20 cellular contexts compared by ENCODE assay signal in genomic region chr3:24263069-24263668, GRCh38.
"Had no signal": no experiment of that assay in that cellular context is flagged by ENCODE, and none has a peak within 500 bp of the region (broad histone marks: within the 10 kb centered on the region; RNA-seq: fewer than 3 reads in every experiment).

No MANE protein-coding gene starts in this region.

- ATAC-seq: activated CD4-positive, alpha-beta T cell treated with anti-CD3 and anti-CD28 coated beads for 36 hours; activated T-cell treated with anti-CD3 and anti-CD28 coated beads, Interleukin-2, amount 50 U/mL, for 72 hours; foreskin keratinocyte; left colon; mucosa of descending colon; naive thymus-derived CD8-positive, alpha-beta T cell; right cardiac atrium; stimulated activated memory B cell treated with anti-CD40 and anti-IgM and Interleukin-4, amounts not matched to agents 10 μg/mL and 1 μg/mL and 100 μg/mL, for 72 hours had no signal

- H3K9me3 ChIP-seq: esophagus squamous epithelium, mucosa of descending colon, neutrophil, spleen, tibial artery, vagina had no signal

- H3K27ac ChIP-seq: cardiac muscle cell, esophagus squamous epithelium, foreskin keratinocyte, neutrophil, spleen, vagina, WERI-Rb-1 had no signal

- H3K4me1 Mint-ChIP-seq: activated CD4-positive, alpha-beta memory T cell treated with anti-CD3 and anti-CD28 coated beads, Interleukin-2, amount 10 ng/mL, durations not matched to agents 7 days and 5 days; activated CD4-positive, alpha-beta T cell treated with anti-CD3 and anti-CD28 coated beads for 36 hours; activated naive CD8-positive, alpha-beta T cell treated with anti-CD3 and anti-CD28 coated beads, Interleukin-2, amount 10 ng/mL, durations not matched to agents 7 days and 5 days; naive thymus-derived CD8-positive, alpha-beta T cell; stimulated activated memory B cell treated with anti-CD40 and anti-IgM and Interleukin-4, amounts not matched to agents 10 μg/mL and 1 μg/mL and 100 μg/mL, for 72 hours had no signal

- H3K36me3 Mint-ChIP-seq: activated naive CD8-positive, alpha-beta T cell treated with anti-CD3 and anti-CD28 coated beads, Interleukin-2, amount 10 ng/mL, durations not matched to agents 7 days and 5 days; naive thymus-derived CD8-positive, alpha-beta T cell; stimulated activated memory B cell treated with anti-CD40 and anti-IgM and Interleukin-4, amounts not matched to agents 10 μg/mL and 1 μg/mL and 100 μg/mL, for 72 hours had no signal

- H3K36me3 ChIP-seq: cardiac muscle cell, esophagus squamous epithelium, neutrophil, spleen, tibial artery, vagina, WERI-Rb-1 had no signal

- H3K27ac Mint-ChIP-seq: activated CD4-positive, alpha-beta memory T cell treated with anti-CD3 and anti-CD28 coated beads, Interleukin-2, amount 10 ng/mL, durations not matched to agents 7 days and 5 days; activated CD4-positive, alpha-beta T cell treated with anti-CD3 and anti-CD28 coated beads for 36 hours; activated naive CD8-positive, alpha-beta T cell treated with anti-CD3 and anti-CD28 coated beads, Interleukin-2, amount 10 ng/mL, durations not matched to agents 7 days and 5 days; activated T-cell treated with anti-CD3 and anti-CD28 coated beads, Interleukin-2, amount 50 U/mL, for 72 hours; naive thymus-derived CD8-positive, alpha-beta T cell; stimulated activated memory B cell treated with anti-CD40 and anti-IgM and Interleukin-4, amounts not matched to agents 10 μg/mL and 1 μg/mL and 100 μg/mL, for 72 hours had no signal

- H3K4me3 Mint-ChIP-seq: activated CD4-positive, alpha-beta memory T cell treated with anti-CD3 and anti-CD28 coated beads, Interleukin-2, amount 10 ng/mL, durations not matched to agents 7 days and 5 days; activated CD4-positive, alpha-beta T cell treated with anti-CD3 and anti-CD28 coated beads for 36 hours; activated naive CD8-positive, alpha-beta T cell treated with anti-CD3 and anti-CD28 coated beads, Interleukin-2, amount 10 ng/mL, durations not matched to agents 7 days and 5 days; activated T-cell treated with anti-CD3 and anti-CD28 coated beads, Interleukin-2, amount 50 U/mL, for 72 hours; naive thymus-derived CD8-positive, alpha-beta T cell; stimulated activated memory B cell treated with anti-CD40 and anti-IgM and Interleukin-4, amounts not matched to agents 10 μg/mL and 1 μg/mL and 100 μg/mL, for 72 hours had no signal

- H3K27me3 ChIP-seq: cardiac muscle cell, esophagus squamous epithelium, foreskin keratinocyte, neutrophil, spleen, tibial artery, vagina had no signal

- DNase-seq: activated CD4-positive, alpha-beta memory T cell treated with anti-CD3 and anti-CD28 coated beads, Interleukin-2, amount 10 ng/mL, durations not matched to agents 7 days and 5 days; activated CD4-positive, alpha-beta T cell treated with anti-CD3 and anti-CD28 coated beads for 36 hours; activated naive CD8-positive, alpha-beta T cell treated with anti-CD3 and anti-CD28 coated beads, Interleukin-2, amount 10 ng/mL, durations not matched to agents 7 days and 5 days; activated T-cell treated with anti-CD3 and anti-CD28 coated beads, Interleukin-2, amount 50 U/mL, for 72 hours; esophagus squamous epithelium; foreskin keratinocyte; head of caudate nucleus; left colon; mucosa of descending colon; naive thymus-derived CD8-positive, alpha-beta T cell; posterior cingulate gyrus; right cardiac atrium; spleen; stimulated activated CD4-positive, alpha-beta T cell treated with anti-CD3 and anti-CD28 coated beads, Interleukin-1b, Interleukin-23, amount 100 ng/mL, for 48 hours; tibial artery; WERI-Rb-1 had no signal

- H3K9me3 Mint-ChIP-seq: activated CD4-positive, alpha-beta memory T cell treated with anti-CD3 and anti-CD28 coated beads, Interleukin-2, amount 10 ng/mL, durations not matched to agents 7 days and 5 days; activated naive CD8-positive, alpha-beta T cell treated with anti-CD3 and anti-CD28 coated beads, Interleukin-2, amount 10 ng/mL, durations not matched to agents 7 days and 5 days; activated T-cell treated with anti-CD3 and anti-CD28 coated beads, Interleukin-2, amount 50 U/mL, for 72 hours had no signal

- H3K4me1 ChIP-seq: foreskin keratinocyte, spleen, vagina had no signal

- H3K4me3 ChIP-seq: cardiac muscle cell, esophagus squamous epithelium, mucosa of descending colon, spleen, tibial artery, vagina had no signal
